ENCODE assay signal across 23 cellular contexts in the genomic region with DNA sequence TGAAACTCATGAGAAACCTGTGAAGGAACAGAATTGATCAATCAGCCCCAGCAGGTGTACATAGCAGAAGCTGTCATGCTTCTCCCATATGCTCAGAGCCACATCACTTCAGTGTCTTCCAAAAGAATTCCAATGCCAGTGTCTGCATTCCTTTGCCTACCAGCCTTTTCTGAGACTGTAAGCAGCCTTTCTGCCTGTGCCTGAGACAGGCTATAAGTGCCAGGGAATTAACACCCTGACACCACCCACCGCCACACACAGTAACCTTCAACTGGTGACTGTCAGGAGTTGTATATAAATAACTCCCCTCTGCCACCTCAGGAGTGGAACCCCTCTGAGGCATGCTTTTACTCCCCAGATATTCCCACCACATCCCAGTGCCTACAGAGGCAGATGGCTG. TPM values are rescaled to one million over a fixed set of nuclear protein-coding genes. Genes with fewer than 3 reads are reported as not detected.
DNase-seq lines count a peak whose midpoint lies in the region; ATAC-seq and TF ChIP-seq lines count a peak whose summit lies in the region.
"Had no signal": no experiment of that assay in that cellular context is flagged by ENCODE, and none has a peak within 500 bp of the region (broad histone marks: within the 10 kb centered on the region; RNA-seq: fewer than 3 reads in every experiment).

No MANE protein-coding gene starts in this region.

- WGBS in GM23248 (ENCODE audit: low coverage in 1 of 2, low lambda C conversion rate in 2 of 2, missing lambda C conversion rate in 2 of 2), 2 experiments = 100% methylated on average over 1 of the region's 1 CpG

- H3K27ac ChIP-seq in GM23248 (no peak overlapping the region), neural progenitor cell (no peak overlapping the region)
- H3K27ac ChIP-seq: colonic mucosa, prostate gland, spleen, tibial nerve had no signal

- H3K36me3 Mint-ChIP-seq in neural progenitor cell = no peaks in the 10 kb centered on the region
- H3K36me3 Mint-ChIP-seq: activated naive CD8-positive, alpha-beta T cell treated with anti-CD3 and anti-CD28 coated beads, Interleukin-2, amount 10 ng/mL, durations not matched to agents 7 days and 5 days; immature natural killer cell had no signal

- H3F3A ChIP-seq in GM23248 (ENCODE audit: insufficient read depth) (peaks cover 18% of the 10 kb centered on the region), neural progenitor cell (ENCODE audit: low read depth) (peaks cover 9% of the 10 kb centered on the region)

- H2AFZ ChIP-seq in GM23248 (no peak overlapping the region), neural progenitor cell (replicated peaks) (no peak overlapping the region)

- H3K4me3 ChIP-seq in GM23248 (no peak overlapping the region), neural progenitor cell (no peak overlapping the region), BE2C (ENCODE audit: low read depth, low read length) (no peak overlapping the region)
- H3K4me3 ChIP-seq: colonic mucosa, prostate gland, spleen, tibial nerve had no signal

- H3K4me1 ChIP-seq in GM23248 (ENCODE audit: insufficient read depth) (peaks cover 26% of the 10 kb centered on the region), neural progenitor cell (no peaks in the 10 kb centered on the region), BE2C (no peaks in the 10 kb centered on the region)
- H3K4me1 ChIP-seq: colonic mucosa, prostate gland, tibial nerve had no signal

- H3K79me2 ChIP-seq in GM23248 (ENCODE audit: insufficient read depth) (no peaks in the 10 kb centered on the region), neural progenitor cell (ENCODE audit: low read depth) (no peaks in the 10 kb centered on the region)

- DNase-seq in GM23248 (peak; percentile 9), left ventricle myocardium superior (no peak), neural progenitor cell (ENCODE audit: low spot score) (peak; percentile 37), BE2C (no peak), COLO668 (lab: John Stamatoyannopoulos, UW; ENCODE audit: unreplicated experiment) (no peak)
- no peak for DNase-seq in stimulated activated CD4-positive, alpha-beta T cell treated with anti-CD3 and anti-CD28 coated beads, Interleukin-12 subunit alpha, Interleukin-12 subunit beta, amount 100 ng/mL, for 4 hours
- DNase-seq: activated naive CD8-positive, alpha-beta T cell treated with anti-CD3 and anti-CD28 coated beads, Interleukin-2, amount 10 ng/mL, durations not matched to agents 7 days and 5 days; colonic mucosa; DMS79 treated with DMSO at 0.1 percent for 48 hours; immature natural killer cell; NCI-H1092; NCI-H2081 treated with DMSO at 0.1 percent for 48 hours; NCI-H524; spleen; stimulated activated CD4-positive, alpha-beta T cell treated with anti-CD3 and anti-CD28 coated beads, Interleukin-4, amount 100 ng/mL, for 4 hours; stimulated activated naive CD8-positive, alpha-beta T cell treated with anti-CD3 and anti-CD28 coated beads, Interleukin-15, amount 100 ng/mL, for 72 hours; SW 1271 had no signal

- H3K9ac ChIP-seq in GM23248 (no peak overlapping the region), neural progenitor cell (no peak overlapping the region)

- H3K27ac Mint-ChIP-seq in neural progenitor cell = no peak overlapping the region
- H3K27ac Mint-ChIP-seq: activated naive CD8-positive, alpha-beta T cell treated with anti-CD3 and anti-CD28 coated beads, Interleukin-2, amount 10 ng/mL, durations not matched to agents 7 days and 5 days; immature natural killer cell had no signal

- in situ Hi-C loops in GM23248 (cut with MboI) = no loop called here

- H3K27me3 ChIP-seq in GM23248 (replicated peaks; ENCODE audit: insufficient read depth) = no peaks in the 10 kb centered on the region
- no peaks in the 10 kb centered on the region for H3K27me3 ChIP-seq in neural progenitor cell
- H3K27me3 ChIP-seq in BE2C = peaks cover 14% of the 10 kb centered on the region
- H3K27me3 ChIP-seq: colonic mucosa, tibial nerve had no signal

- no peak overlapping the region for H3K4me3 Mint-ChIP-seq in neural progenitor cell
- H3K4me3 Mint-ChIP-seq: activated naive CD8-positive, alpha-beta T cell treated with anti-CD3 and anti-CD28 coated beads, Interleukin-2, amount 10 ng/mL, durations not matched to agents 7 days and 5 days; immature natural killer cell had no signal

- H3K9me3 ChIP-seq in GM23248 (ENCODE audit: low read depth) = no peaks in the 10 kb centered on the region
- H3K9me3 ChIP-seq in neural progenitor cell (ENCODE audit: low read depth) = no peaks in the 10 kb centered on the region
- no peaks in the 10 kb centered on the region for H3K9me3 ChIP-seq in BE2C
- H3K9me3 ChIP-seq: colonic mucosa, prostate gland, spleen, tibial nerve had no signal

- H3K9me2 ChIP-seq in GM23248 (ENCODE audit: insufficient read depth) = no peaks in the 10 kb centered on the region

- H3K9me3 Mint-ChIP-seq in neural progenitor cell = no peaks in the 10 kb centered on the region
- H3K9me3 Mint-ChIP-seq: activated naive CD8-positive, alpha-beta T cell treated with anti-CD3 and anti-CD28 coated beads, Interleukin-2, amount 10 ng/mL, durations not matched to agents 7 days and 5 days; immature natural killer cell; stimulated activated naive CD8-positive, alpha-beta T cell treated with anti-CD3 and anti-CD28 coated beads, Interleukin-15, amount 100 ng/mL, for 72 hours had no signal

- intact Hi-C loops in left ventricle myocardium superior (cut with micrococcal nuclease) = no loop called here

- H3K4me2 ChIP-seq in GM23248 (ENCODE audit: unreplicated experiment) (no peak overlapping the region), neural progenitor cell (no peak overlapping the region)

- ATAC-seq in SK-N-SH treated with all-trans-retinoic acid at 6 μM for 48 hours (peak; percentile 58), left ventricle myocardium superior (peak; percentile 81)

- no peaks in the 10 kb centered on the region for H4K20me1 ChIP-seq in GM23248 (ENCODE audit: insufficient read depth)
- no peaks in the 10 kb centered on the region for H4K20me1 ChIP-seq in neural progenitor cell (ENCODE audit: low read depth)

- no peaks in the 10 kb centered on the region for H3K4me1 Mint-ChIP-seq in neural progenitor cell
- H3K4me1 Mint-ChIP-seq: immature natural killer cell; stimulated activated naive CD8-positive, alpha-beta T cell treated with anti-CD3 and anti-CD28 coated beads, Interleukin-15, amount 100 ng/mL, for 72 hours had no signal

- H3K36me3 ChIP-seq in GM23248 (ENCODE audit: low read depth) (no peaks in the 10 kb centered on the region), neural progenitor cell (no peaks in the 10 kb centered on the region), BE2C (no peaks in the 10 kb centered on the region)
- H3K36me3 ChIP-seq: colonic mucosa, prostate gland, spleen, tibial nerve had no signal

- peaks cover 3% of the 10 kb centered on the region for H3K27me3 Mint-ChIP-seq in neural progenitor cell (ENCODE audit: insufficient read depth, low read depth)

- TF ChIP-seq CTCF in neural progenitor cell (IDR thresholded peaks at IDR 0.05) (no peak), BE2C (IDR thresholded peaks at IDR 0.05; ENCODE audit: low read depth, low read length) (no peak)

TF ChIP-seq in SK-N-SH treated with all-trans-retinoic acid at 6 μM for 48 hours, 23 proteins besides CTCF, POLR2A, EP300 and RAD21 (continues in another document):
- TF ChIP-seq ZFP3 (CRISPR knock-in tag; IDR thresholded peaks at IDR 0.05) (no peak), ISL1 (CRISPR knock-in tag; IDR thresholded peaks at IDR 0.05) (no peak)
- TF ChIP-seq, protein P1, sequence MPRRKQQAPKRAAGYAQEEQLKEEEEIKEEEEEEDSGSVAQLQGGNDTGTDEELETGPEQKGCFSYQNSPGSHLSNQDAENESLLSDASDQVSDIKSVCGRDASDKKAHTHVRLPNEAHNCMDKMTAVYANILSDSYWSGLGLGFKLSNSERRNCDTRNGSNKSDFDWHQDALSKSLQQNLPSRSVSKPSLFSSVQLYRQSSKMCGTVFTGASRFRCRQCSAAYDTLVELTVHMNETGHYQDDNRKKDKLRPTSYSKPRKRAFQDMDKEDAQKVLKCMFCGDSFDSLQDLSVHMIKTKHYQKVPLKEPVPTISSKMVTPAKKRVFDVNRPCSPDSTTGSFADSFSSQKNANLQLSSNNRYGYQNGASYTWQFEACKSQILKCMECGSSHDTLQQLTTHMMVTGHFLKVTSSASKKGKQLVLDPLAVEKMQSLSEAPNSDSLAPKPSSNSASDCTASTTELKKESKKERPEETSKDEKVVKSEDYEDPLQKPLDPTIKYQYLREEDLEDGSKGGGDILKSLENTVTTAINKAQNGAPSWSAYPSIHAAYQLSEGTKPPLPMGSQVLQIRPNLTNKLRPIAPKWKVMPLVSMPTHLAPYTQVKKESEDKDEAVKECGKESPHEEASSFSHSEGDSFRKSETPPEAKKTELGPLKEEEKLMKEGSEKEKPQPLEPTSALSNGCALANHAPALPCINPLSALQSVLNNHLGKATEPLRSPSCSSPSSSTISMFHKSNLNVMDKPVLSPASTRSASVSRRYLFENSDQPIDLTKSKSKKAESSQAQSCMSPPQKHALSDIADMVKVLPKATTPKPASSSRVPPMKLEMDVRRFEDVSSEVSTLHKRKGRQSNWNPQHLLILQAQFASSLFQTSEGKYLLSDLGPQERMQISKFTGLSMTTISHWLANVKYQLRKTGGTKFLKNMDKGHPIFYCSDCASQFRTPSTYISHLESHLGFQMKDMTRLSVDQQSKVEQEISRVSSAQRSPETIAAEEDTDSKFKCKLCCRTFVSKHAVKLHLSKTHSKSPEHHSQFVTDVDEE (CRISPR knock-in tag; IDR thresholded peaks at IDR 0.05) = no peak

RNA-seq across cellular contexts. Expression of a gene that starts 38.1 kb away (rescaled TPM):
- not detected in 2 replicates for total RNA-seq in GM23248 (2014; rRNA removed; shearing (Covaris generic))
- polyA plus RNA-seq in GM23248 (2016; fragmentation: Nextera tagmentation; extraction: Ambion mirVana) = 0.48 and 0.51 TPM in 2 replicates
- total RNA-seq in left ventricle myocardium superior = not detected
- total RNA-seq in neural progenitor cell (ENCODE audit: low replicate concordance) = not detected in 2 replicates
- polyA plus RNA-seq in BE2C (2012; ENCODE audit: insufficient read depth, insufficient read length, low read depth) = not detected
- total RNA-seq: activated naive CD8-positive, alpha-beta T cell treated with anti-CD3 and anti-CD28 coated beads, Interleukin-2, amount 10 ng/mL, durations not matched to agents 7 days and 5 days; colonic mucosa; LHCN-M2; mesenteric fat pad; prostate gland; tibial nerve had no signal
- polyA plus RNA-seq: immature natural killer cell, neural cell had no signal

RNA-seq across cellular contexts. Expression of a gene that starts 39.6 kb away (rescaled TPM):
- 4.8 and 5.5 TPM in 2 replicates for total RNA-seq in GM23248 (2014; rRNA removed; shearing (Covaris generic))
- 5.4 and 5.7 TPM in 2 replicates for polyA plus RNA-seq in GM23248 (2016; fragmentation: Nextera tagmentation; extraction: Ambion mirVana)
- 2.4 TPM for total RNA-seq in left ventricle myocardium superior
- 4.5 and 7.1 TPM in 2 replicates for total RNA-seq in neural progenitor cell (ENCODE audit: low replicate concordance)
- polyA plus RNA-seq in BE2C (2012; ENCODE audit: insufficient read depth, insufficient read length, low read depth) = 8.2 TPM

RNA-seq across cellular contexts. Expression of a gene that starts 46.7 kb away (rescaled TPM):
- total RNA-seq in GM23248 (2014; rRNA removed; shearing (Covaris generic)) = not detected in 2 replicates
- polyA plus RNA-seq in GM23248 (2016; fragmentation: Nextera tagmentation; extraction: Ambion mirVana) = 0.13 TPM in 1 of 2 replicates, not detected in the other
- total RNA-seq in left ventricle myocardium superior (0.79 TPM), neural progenitor cell (ENCODE audit: low replicate concordance) (3.3 and 9.1 TPM in 2 replicates)
- polyA plus RNA-seq in BE2C (2012; ENCODE audit: insufficient read depth, insufficient read length, low read depth) = 3.8 TPM
- total RNA-seq: activated naive CD8-positive, alpha-beta T cell treated with anti-CD3 and anti-CD28 coated beads, Interleukin-2, amount 10 ng/mL, durations not matched to agents 7 days and 5 days; LHCN-M2 had no signal
- polyA plus RNA-seq: immature natural killer cell had no signal

Comparison
In these comparisons a context has a peak if more than half of its experiments do, and no peak if none do; other contexts are left out.
1. DNase-seq: peak in GM23248 (single experiment) and neural progenitor cell (single experiment); none in left ventricle myocardium superior (single experiment), BE2C (single experiment), COLO668 (single experiment) and stimulated activated CD4-positive, alpha-beta T cell treated with anti-CD3 and anti-CD28 coated beads, Interleukin-12 subunit alpha, Interleukin-12 subunit beta, amount 100 ng/mL, for 4 hours (single experiment).